ENCODE assay signal across 8 cellular contexts in genomic region chr16:70746040-70746707, GRCh38. TPM values are rescaled to one million over a fixed set of nuclear protein-coding genes. Genes with fewer than 3 reads are reported as not detected.
DNase-seq lines count a peak whose midpoint lies in the region; ATAC-seq and TF ChIP-seq lines count a peak whose summit lies in the region.

No MANE protein-coding gene starts in this region.

- peak; percentile 69 for ATAC-seq in activated T-helper 17 cell treated with anti-CD3 and anti-CD28 coated beads, Interleukin-2, amount 50 U/mL, for 72 hours (replicated peaks)
- peak; percentile 44 for ATAC-seq in stimulated activated effector memory CD8-positive, alpha-beta T cell treated with anti-CD3 and anti-CD28 coated beads, Interleukin-12 subunit alpha, Interleukin-12 subunit beta, amount 100 ng/mL, for 72 hours
- no peak for ATAC-seq in HG02588 (IDR thresholded peaks at IDR 0.05; ENCODE audit: unreplicated experiment)

- H3K27ac Mint-ChIP-seq in activated T-helper 17 cell treated with anti-CD3 and anti-CD28 coated beads, Interleukin-2, amount 50 U/mL, for 72 hours: peak overlapping the region; percentile 82
- peak overlapping the region; percentile 91 for H3K27ac Mint-ChIP-seq in stimulated activated effector memory CD8-positive, alpha-beta T cell treated with anti-CD3 and anti-CD28 coated beads, Interleukin-12 subunit alpha, Interleukin-12 subunit beta, amount 100 ng/mL, for 72 hours

- no peaks in the 10 kb centered on the region for H3K9me3 ChIP-seq in left ventricle myocardium inferior (replicated peaks)

- H3K4me3 Mint-ChIP-seq in activated T-helper 17 cell treated with anti-CD3 and anti-CD28 coated beads, Interleukin-2, amount 50 U/mL, for 72 hours: peak overlapping the region; percentile 2
- no peak overlapping the region for H3K4me3 Mint-ChIP-seq in stimulated activated effector memory CD8-positive, alpha-beta T cell treated with anti-CD3 and anti-CD28 coated beads, Interleukin-12 subunit alpha, Interleukin-12 subunit beta, amount 100 ng/mL, for 72 hours

- H3K27me3 ChIP-seq in HL-60 (ENCODE audit: insufficient read depth, poor library complexity, severe bottlenecking) (no peaks in the 10 kb centered on the region), left ventricle myocardium inferior (ENCODE audit: low read depth) (no peaks in the 10 kb centered on the region)

- H3K4me1 ChIP-seq in left ventricle myocardium inferior: peaks cover 66% of the 10 kb centered on the region

- intact Hi-C loops in left ventricle myocardium inferior (cut with micrococcal nuclease): loop anchor here (10.0 kb wide), 1 partner anchor 61 kb away; the partner anchor contains the start of gene MTSS2

- H3K9me3 Mint-ChIP-seq in activated T-helper 17 cell treated with anti-CD3 and anti-CD28 coated beads, Interleukin-2, amount 50 U/mL, for 72 hours: no peaks in the 10 kb centered on the region
- no peaks in the 10 kb centered on the region for H3K9me3 Mint-ChIP-seq in stimulated activated effector memory CD8-positive, alpha-beta T cell treated with anti-CD3 and anti-CD28 coated beads, Interleukin-12 subunit alpha, Interleukin-12 subunit beta, amount 100 ng/mL, for 72 hours

- H3K4me1 Mint-ChIP-seq in activated T-helper 17 cell treated with anti-CD3 and anti-CD28 coated beads, Interleukin-2, amount 50 U/mL, for 72 hours: peaks cover 9% of the 10 kb centered on the region
- peaks cover 17% of the 10 kb centered on the region for H3K4me1 Mint-ChIP-seq in stimulated activated effector memory CD8-positive, alpha-beta T cell treated with anti-CD3 and anti-CD28 coated beads, Interleukin-12 subunit alpha, Interleukin-12 subunit beta, amount 100 ng/mL, for 72 hours

- H3K27ac ChIP-seq in HL-60 (replicated peaks) (peak overlapping the region; percentile 77), left ventricle myocardium inferior (replicated peaks) (peak overlapping the region; percentile 62)

- H3K36me3 Mint-ChIP-seq in activated T-helper 17 cell treated with anti-CD3 and anti-CD28 coated beads, Interleukin-2, amount 50 U/mL, for 72 hours (ENCODE audit: low read depth): peaks cover 17% of the 10 kb centered on the region
- peaks cover 13% of the 10 kb centered on the region for H3K36me3 Mint-ChIP-seq in stimulated activated effector memory CD8-positive, alpha-beta T cell treated with anti-CD3 and anti-CD28 coated beads, Interleukin-12 subunit alpha, Interleukin-12 subunit beta, amount 100 ng/mL, for 72 hours

- TF ChIP-seq CTCF in AG04449 (IDR thresholded peaks at IDR 0.05; ENCODE audit: insufficient read depth, low read length, missing control alignments): no peak
- TF ChIP-seq CTCF in HL-60 (IDR thresholded peaks at IDR 0.05; ENCODE audit: insufficient read depth, low read length): no peak
- TF ChIP-seq CTCF in left ventricle myocardium inferior (IDR thresholded peaks at IDR 0.05; ENCODE audit: borderline replicate concordance): no peak

- POLR2A ChIA-PET in AG04449 (lab: Yijun Ruan, JAX): no interaction called here

- CTCF ChIA-PET in AG04449 (lab: Yijun Ruan, JAX): interaction anchor here (1.3 to 1.6 kb wide), 4 partner anchors 9 to 56 kb away, joined by 4 to 9 read pairs (median 6); no protein-coding TSS in a partner anchor

- H3K27me3 Mint-ChIP-seq in activated T-helper 17 cell treated with anti-CD3 and anti-CD28 coated beads, Interleukin-2, amount 50 U/mL, for 72 hours: no peaks in the 10 kb centered on the region

- H3K36me3 ChIP-seq in left ventricle myocardium inferior: peaks cover 17% of the 10 kb centered on the region

- no peak overlapping the region for H3K4me3 ChIP-seq in AG04449 (ENCODE audit: low read depth, low read length)
- H3K4me3 ChIP-seq in HL-60 (replicated peaks; ENCODE audit: insufficient read depth, low read length): no peak overlapping the region
- no peak overlapping the region for H3K4me3 ChIP-seq in left ventricle myocardium inferior

- DNase-seq in AG04449 (ENCODE audit: low read depth, low spot score) (peak; percentile 29), HL-60 (ENCODE audit: low read depth in 1 of 2, low spot score in 1 of 2) (peak; percentile 63 to 74), left ventricle myocardium inferior (peak; percentile 50), NCI-H128 (lab: John Stamatoyannopoulos, UW; ENCODE audit: unreplicated experiment) (no peak)
- DNase-seq in stimulated activated effector memory CD8-positive, alpha-beta T cell treated with anti-CD3 and anti-CD28 coated beads, Interleukin-12 subunit alpha, Interleukin-12 subunit beta, amount 100 ng/mL, for 72 hours (ENCODE audit: low spot score in 2 of 2): no peak
- no peak for DNase-seq in stimulated activated CD4-positive, alpha-beta T cell treated with anti-CD3 and anti-CD28 coated beads, Interleukin-4, amount 100 ng/mL, for 24 hours

RNA-seq across cellular contexts. Expression of gene VAC14, which starts 54.8 kb away (rescaled TPM):
- total RNA-seq in activated T-helper 17 cell treated with anti-CD3 and anti-CD28 coated beads, Interleukin-2, amount 50 U/mL, for 72 hours: 10 to 100 TPM; 22.4 to 34.9 TPM
- total RNA-seq in left ventricle myocardium inferior: 21.0 TPM

Comparison
In these comparisons a context has a peak if more than half of its experiments do, and no peak if none do; other contexts are left out.
1. DNase-seq: peak in AG04449 (single experiment), HL-60 (2 of 2) and left ventricle myocardium inferior (single experiment); none in stimulated activated effector memory CD8-positive, alpha-beta T cell treated with anti-CD3 and anti-CD28 coated beads, Interleukin-12 subunit alpha, Interleukin-12 subunit beta, amount 100 ng/mL, for 72 hours (0 of 2), NCI-H128 (single experiment) and stimulated activated CD4-positive, alpha-beta T cell treated with anti-CD3 and anti-CD28 coated beads, Interleukin-4, amount 100 ng/mL, for 24 hours (single experiment).